ENCODE assay signal across 1 cellular context in the genomic region with DNA sequence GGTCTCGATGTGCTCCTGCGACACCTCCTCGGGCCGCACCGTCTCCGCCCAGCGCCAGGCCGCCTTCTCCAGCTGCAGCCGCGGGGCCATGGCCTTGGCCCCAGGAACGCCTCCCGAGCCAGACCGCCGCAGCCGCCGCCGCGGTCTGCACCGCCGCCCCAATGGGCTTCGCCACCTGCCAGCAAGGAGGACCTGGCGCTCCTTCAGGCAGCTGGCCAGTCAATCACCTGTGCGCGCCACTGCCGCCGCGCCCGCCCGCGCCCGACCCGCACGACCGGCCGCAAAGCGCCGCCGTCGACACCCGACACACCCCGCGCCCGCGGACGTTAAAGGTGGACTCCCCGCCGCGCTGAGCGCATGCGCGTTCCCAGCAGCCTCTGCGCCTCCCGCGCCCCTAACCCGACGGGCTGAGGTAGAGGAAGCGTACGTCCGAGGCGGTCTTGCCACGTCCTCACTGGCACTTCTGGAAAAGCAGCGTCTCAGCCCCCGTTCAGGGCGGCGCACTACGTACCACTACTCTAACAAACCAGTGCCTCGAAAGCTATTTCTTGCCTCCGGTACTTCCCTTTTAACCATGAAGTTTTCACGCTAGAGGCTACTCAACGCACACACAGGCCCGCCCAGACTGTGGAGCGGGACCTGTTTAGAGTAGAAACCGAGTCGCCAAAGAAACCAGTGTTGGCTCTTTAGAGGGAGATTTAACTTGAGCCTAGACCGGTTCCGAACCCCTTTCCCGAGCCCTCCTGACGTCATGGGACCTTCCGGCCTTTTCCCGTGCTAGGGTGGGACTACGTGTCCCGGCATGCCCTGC.
A peak's percentile ranks its signal among the peaks of the same experiment; 100 is the strongest.
TF ChIP-seq lines count a peak whose summit lies in the region.

A gene with protein sequence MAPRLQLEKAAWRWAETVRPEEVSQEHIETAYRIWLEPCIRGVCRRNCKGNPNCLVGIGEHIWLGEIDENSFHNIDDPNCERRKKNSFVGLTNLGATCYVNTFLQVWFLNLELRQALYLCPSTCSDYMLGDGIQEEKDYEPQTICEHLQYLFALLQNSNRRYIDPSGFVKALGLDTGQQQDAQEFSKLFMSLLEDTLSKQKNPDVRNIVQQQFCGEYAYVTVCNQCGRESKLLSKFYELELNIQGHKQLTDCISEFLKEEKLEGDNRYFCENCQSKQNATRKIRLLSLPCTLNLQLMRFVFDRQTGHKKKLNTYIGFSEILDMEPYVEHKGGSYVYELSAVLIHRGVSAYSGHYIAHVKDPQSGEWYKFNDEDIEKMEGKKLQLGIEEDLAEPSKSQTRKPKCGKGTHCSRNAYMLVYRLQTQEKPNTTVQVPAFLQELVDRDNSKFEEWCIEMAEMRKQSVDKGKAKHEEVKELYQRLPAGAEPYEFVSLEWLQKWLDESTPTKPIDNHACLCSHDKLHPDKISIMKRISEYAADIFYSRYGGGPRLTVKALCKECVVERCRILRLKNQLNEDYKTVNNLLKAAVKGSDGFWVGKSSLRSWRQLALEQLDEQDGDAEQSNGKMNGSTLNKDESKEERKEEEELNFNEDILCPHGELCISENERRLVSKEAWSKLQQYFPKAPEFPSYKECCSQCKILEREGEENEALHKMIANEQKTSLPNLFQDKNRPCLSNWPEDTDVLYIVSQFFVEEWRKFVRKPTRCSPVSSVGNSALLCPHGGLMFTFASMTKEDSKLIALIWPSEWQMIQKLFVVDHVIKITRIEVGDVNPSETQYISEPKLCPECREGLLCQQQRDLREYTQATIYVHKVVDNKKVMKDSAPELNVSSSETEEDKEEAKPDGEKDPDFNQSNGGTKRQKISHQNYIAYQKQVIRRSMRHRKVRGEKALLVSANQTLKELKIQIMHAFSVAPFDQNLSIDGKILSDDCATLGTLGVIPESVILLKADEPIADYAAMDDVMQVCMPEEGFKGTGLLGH (minus strand): TSS at position 282 of the 811 bp plus-strand sequence. CDS start 192 bp downstream, at position 90.

TF ChIP-seq in K562, 482 proteins besides CTCF, POLR2A, EP300 and RAD21 (continued from another document and continues in another):
- TF ChIP-seq MTA1 (IDR thresholded peaks at IDR 0.05; ENCODE audit: borderline replicate concordance) (peak; percentile 55), PBX2 (CRISPR knock-in tag; IDR thresholded peaks at IDR 0.05; ENCODE audit: low read depth) (no peak), PBX2 (tag; conservative IDR thresholded peaks at IDR 0.05; ENCODE audit: low read depth) (no peak), CC2D1A (IDR thresholded peaks at IDR 0.05) (peak; percentile 61; the same call in 1 of the 2 replicates), THAP12 (CRISPR knock-in tag; IDR thresholded peaks at IDR 0.05) (peak; percentile 91), KAT8 (IDR thresholded peaks at IDR 0.05; ENCODE audit: low read depth) (no peak), ETV5 (CRISPR knock-in tag; IDR thresholded peaks at IDR 0.05; ENCODE audit: low read depth) (no peak; the same call in 1 of the 2 replicates), FOXJ3 (CRISPR knock-in tag; IDR thresholded peaks at IDR 0.05) (no peak), RAD51 (IDR thresholded peaks at IDR 0.05; ENCODE audit: borderline replicate concordance, low read depth) (0 out of 2 replicates have a peak, but pooled peaks have one; percentile 5), HNRNPH1 (optimal IDR thresholded peaks at IDR 0.05; ENCODE audit: low read depth, low read length) (no peak), NR3C1 (CRISPR knock-in tag; IDR thresholded peaks at IDR 0.05) (peak; percentile 70; the same call in 1 of the 2 replicates), ZNF146 (CRISPR knock-in tag; IDR thresholded peaks at IDR 0.05; ENCODE audit: unreplicated experiment) (no peak), E2F1 (CRISPR knock-in tag; IDR thresholded peaks at IDR 0.05) (peak; percentile 97), THRA (IDR thresholded peaks at IDR 0.05) (no peak), ZFPM2 (CRISPR knock-in tag; IDR thresholded peaks at IDR 0.05) (no peak), SAP30 (IDR thresholded peaks at IDR 0.05; ENCODE audit: borderline replicate concordance, insufficient read depth, low read depth, low read length, poor library complexity, severe bottlenecking) (no peak), MITF (IDR thresholded peaks at IDR 0.05) (peak; percentile 69), ZBTB1 (CRISPR knock-in tag; IDR thresholded peaks at IDR 0.05; ENCODE audit: borderline replicate concordance, low read depth) (peak; percentile 97), COPS2 (conservative IDR thresholded peaks at IDR 0.05) (no peak), MIER1 (IDR thresholded peaks at IDR 0.05; ENCODE audit: low read depth) (no peak), ATF6 (CRISPR knock-in tag; IDR thresholded peaks at IDR 0.05) (no peak)
- TF ChIP-seq, protein P1, sequence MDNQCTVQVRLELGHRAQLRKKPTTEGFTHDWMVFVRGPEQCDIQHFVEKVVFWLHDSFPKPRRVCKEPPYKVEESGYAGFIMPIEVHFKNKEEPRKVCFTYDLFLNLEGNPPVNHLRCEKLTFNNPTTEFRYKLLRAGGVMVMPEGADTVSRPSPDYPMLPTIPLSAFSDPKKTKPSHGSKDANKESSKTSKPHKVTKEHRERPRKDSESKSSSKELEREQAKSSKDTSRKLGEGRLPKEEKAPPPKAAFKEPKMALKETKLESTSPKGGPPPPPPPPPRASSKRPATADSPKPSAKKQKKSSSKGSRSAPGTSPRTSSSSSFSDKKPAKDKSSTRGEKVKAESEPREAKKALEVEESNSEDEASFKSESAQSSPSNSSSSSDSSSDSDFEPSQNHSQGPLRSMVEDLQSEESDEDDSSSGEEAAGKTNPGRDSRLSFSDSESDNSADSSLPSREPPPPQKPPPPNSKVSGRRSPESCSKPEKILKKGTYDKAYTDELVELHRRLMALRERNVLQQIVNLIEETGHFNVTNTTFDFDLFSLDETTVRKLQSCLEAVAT (IDR thresholded peaks at IDR 0.05): peak; percentile 41 to 73; a peak in 2 of 4 replicates
- TF ChIP-seq, protein P2, sequence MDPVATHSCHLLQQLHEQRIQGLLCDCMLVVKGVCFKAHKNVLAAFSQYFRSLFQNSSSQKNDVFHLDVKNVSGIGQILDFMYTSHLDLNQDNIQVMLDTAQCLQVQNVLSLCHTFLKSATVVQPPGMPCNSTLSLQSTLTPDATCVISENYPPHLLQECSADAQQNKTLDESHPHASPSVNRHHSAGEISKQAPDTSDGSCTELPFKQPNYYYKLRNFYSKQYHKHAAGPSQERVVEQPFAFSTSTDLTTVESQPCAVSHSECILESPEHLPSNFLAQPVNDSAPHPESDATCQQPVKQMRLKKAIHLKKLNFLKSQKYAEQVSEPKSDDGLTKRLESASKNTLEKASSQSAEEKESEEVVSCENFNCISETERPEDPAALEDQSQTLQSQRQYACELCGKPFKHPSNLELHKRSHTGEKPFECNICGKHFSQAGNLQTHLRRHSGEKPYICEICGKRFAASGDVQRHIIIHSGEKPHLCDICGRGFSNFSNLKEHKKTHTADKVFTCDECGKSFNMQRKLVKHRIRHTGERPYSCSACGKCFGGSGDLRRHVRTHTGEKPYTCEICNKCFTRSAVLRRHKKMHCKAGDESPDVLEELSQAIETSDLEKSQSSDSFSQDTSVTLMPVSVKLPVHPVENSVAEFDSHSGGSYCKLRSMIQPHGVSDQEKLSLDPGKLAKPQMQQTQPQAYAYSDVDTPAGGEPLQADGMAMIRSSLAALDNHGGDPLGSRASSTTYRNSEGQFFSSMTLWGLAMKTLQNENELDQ (CRISPR knock-in tag; IDR thresholded peaks at IDR 0.05; ENCODE audit: borderline replicate concordance): no peak
- TF ChIP-seq, protein P3, sequence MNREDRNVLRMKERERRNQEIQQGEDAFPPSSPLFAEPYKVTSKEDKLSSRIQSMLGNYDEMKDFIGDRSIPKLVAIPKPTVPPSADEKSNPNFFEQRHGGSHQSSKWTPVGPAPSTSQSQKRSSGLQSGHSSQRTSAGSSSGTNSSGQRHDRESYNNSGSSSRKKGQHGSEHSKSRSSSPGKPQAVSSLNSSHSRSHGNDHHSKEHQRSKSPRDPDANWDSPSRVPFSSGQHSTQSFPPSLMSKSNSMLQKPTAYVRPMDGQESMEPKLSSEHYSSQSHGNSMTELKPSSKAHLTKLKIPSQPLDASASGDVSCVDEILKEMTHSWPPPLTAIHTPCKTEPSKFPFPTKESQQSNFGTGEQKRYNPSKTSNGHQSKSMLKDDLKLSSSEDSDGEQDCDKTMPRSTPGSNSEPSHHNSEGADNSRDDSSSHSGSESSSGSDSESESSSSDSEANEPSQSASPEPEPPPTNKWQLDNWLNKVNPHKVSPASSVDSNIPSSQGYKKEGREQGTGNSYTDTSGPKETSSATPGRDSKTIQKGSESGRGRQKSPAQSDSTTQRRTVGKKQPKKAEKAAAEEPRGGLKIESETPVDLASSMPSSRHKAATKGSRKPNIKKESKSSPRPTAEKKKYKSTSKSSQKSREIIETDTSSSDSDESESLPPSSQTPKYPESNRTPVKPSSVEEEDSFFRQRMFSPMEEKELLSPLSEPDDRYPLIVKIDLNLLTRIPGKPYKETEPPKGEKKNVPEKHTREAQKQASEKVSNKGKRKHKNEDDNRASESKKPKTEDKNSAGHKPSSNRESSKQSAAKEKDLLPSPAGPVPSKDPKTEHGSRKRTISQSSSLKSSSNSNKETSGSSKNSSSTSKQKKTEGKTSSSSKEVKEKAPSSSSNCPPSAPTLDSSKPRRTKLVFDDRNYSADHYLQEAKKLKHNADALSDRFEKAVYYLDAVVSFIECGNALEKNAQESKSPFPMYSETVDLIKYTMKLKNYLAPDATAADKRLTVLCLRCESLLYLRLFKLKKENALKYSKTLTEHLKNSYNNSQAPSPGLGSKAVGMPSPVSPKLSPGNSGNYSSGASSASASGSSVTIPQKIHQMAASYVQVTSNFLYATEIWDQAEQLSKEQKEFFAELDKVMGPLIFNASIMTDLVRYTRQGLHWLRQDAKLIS (CRISPR knock-in tag; IDR thresholded peaks at IDR 0.05): peak; percentile 92
